ENCODE assay signal across 14 cellular contexts in genomic region chr17:1588781-1589585, GRCh38. TPM values are rescaled to one million over a fixed set of nuclear protein-coding genes. Genes with fewer than 3 reads are reported as not detected.
A peak's percentile ranks its signal among the peaks of the same experiment; 100 is the strongest.
DNase-seq lines count a peak whose midpoint lies in the region; ATAC-seq, FAIRE-seq and TF ChIP-seq lines count a peak whose summit lies in the region.
"Had no signal": no experiment of that assay in that cellular context is flagged by ENCODE, and none has a peak within 500 bp of the region (broad histone marks: within the 10 kb centered on the region; RNA-seq: fewer than 3 reads in every experiment).

No MANE protein-coding gene starts in this region.

- H3K9ac ChIP-seq in HUES48 (ENCODE audit: low read depth, low read length) (no peak overlapping the region), mesendoderm (ENCODE audit: low read length) (no peak overlapping the region)

- DNase-seq in A549 (ENCODE audit: low read depth in 1 of 2, low spot score in 1 of 2) (no peak), choroid plexus epithelial cell (ENCODE audit: low read depth) (peak; percentile 82), mesendoderm (no peak), NCI-H1048 (lab: John Stamatoyannopoulos, UW) (no peak)
- DNase-seq in activated naive CD4-positive, alpha-beta T cell treated with anti-CD3 and anti-CD28 coated beads, Interleukin-2, amount 50 U/mL, for 16 hours, result no peak
- DNase-seq: KG1 had no signal

- H3K27ac ChIP-seq in A549 (peak overlapping the region; percentile 76 to 84; a peak in 5 of 6 replicates), HUES48 (ENCODE audit: low read depth, low read length) (peak overlapping the region; percentile 33), mesendoderm (ENCODE audit: low read depth, low read length) (no peak overlapping the region)
- H3K27ac ChIP-seq: epithelial cell of prostate had no signal

- H2BK120ac ChIP-seq in mesendoderm (ENCODE audit: low read depth, low read length), result no peak overlapping the region

- H3K4me3 ChIP-seq in A549 (no peak overlapping the region), HUES48 (ENCODE audit: low read depth, low read length) (no peak overlapping the region), choroid plexus epithelial cell (ENCODE audit: low read depth, low read length) (no peak overlapping the region), mesendoderm (ENCODE audit: low read length) (no peak overlapping the region)
- H3K4me3 ChIP-seq: body of pancreas, uterus had no signal

- no peak overlapping the region for H2BK5ac ChIP-seq in mesendoderm (ENCODE audit: low read length)

- FAIRE-seq in A549 (lab: Jason Lieb, UNC), result no peak
- FAIRE-seq: islet of Langerhans had no signal

- H3K56ac ChIP-seq in mesendoderm (ENCODE audit: low read length), result peak overlapping the region; percentile 53

- H3K36me3 ChIP-seq in HUES48 (ENCODE audit: control insufficient read depth, insufficient read depth, low read length), result 0 out of 2 replicates have a peak, but pooled peaks cover 7% of the 10 kb centered on the region
- H3K36me3 ChIP-seq in mesendoderm (ENCODE audit: control insufficient read depth, insufficient read depth, low read length), result no peaks in the 10 kb centered on the region
- H3K36me3 ChIP-seq: uterus had no signal

- ATAC-seq in A549 (no peak), GM18858 (IDR thresholded peaks at IDR 0.05; ENCODE audit: unreplicated experiment) (no peak), HG03565 (IDR thresholded peaks at IDR 0.05; ENCODE audit: unreplicated experiment) (no peak)
- ATAC-seq: natural killer cell treated with Interleukin-12 subunit alpha and Interleukin-12 subunit beta and Interleukin-15 and Interleukin-18, amount 100 ng/mL, for 72 hours had no signal

- H2AK5ac ChIP-seq in mesendoderm (ENCODE audit: low read length), result peak overlapping the region; percentile 60

- no peak overlapping the region for H3K4ac ChIP-seq in mesendoderm (ENCODE audit: low read depth, low read length)

- no peaks in the 10 kb centered on the region for H3K27me3 ChIP-seq in HUES48 (ENCODE audit: control insufficient read depth, insufficient read depth, low read length)
- H3K27me3 ChIP-seq in mesendoderm (ENCODE audit: insufficient read depth, low read length, poor library complexity), result no peaks in the 10 kb centered on the region
- H3K27me3 ChIP-seq: body of pancreas, uterus had no signal

- no peak for TF ChIP-seq POLR2A in A549 (IDR thresholded peaks at IDR 0.05; ENCODE audit: low read length)

- no peaks in the 10 kb centered on the region for H3K79me1 ChIP-seq in mesendoderm (ENCODE audit: low read length)

- H3K4me1 ChIP-seq in A549 (peaks cover 42% of the 10 kb centered on the region), HUES48 (ENCODE audit: control insufficient read depth, insufficient read depth, low read length) (peaks cover 23% of the 10 kb centered on the region), mesendoderm (ENCODE audit: control insufficient read depth, low read depth, low read length) (peaks cover 5% of the 10 kb centered on the region)

- H3K9me3 ChIP-seq in A549 (no peaks in the 10 kb centered on the region), HUES48 (ENCODE audit: control insufficient read depth, insufficient read depth, low read length) (no peaks in the 10 kb centered on the region)
- H3K9me3 ChIP-seq: body of pancreas, uterus had no signal

- no peak overlapping the region for H3K18ac ChIP-seq in mesendoderm (ENCODE audit: low read length)

- TF ChIP-seq CTCF in A549 (IDR thresholded peaks at IDR 0.05) (no peak), choroid plexus epithelial cell (conservative IDR thresholded peaks at IDR 0.05; ENCODE audit: low read depth, low read length) (no peak)

- no peak overlapping the region for H2BK15ac ChIP-seq in mesendoderm (replicated peaks; ENCODE audit: low read depth)

- WGBS in A549 (ENCODE audit: missing lambda C conversion rate), result 92% methylated on average over 35 of the region's 35 CpGs
- WGBS in mesendoderm (ENCODE audit: extremely low coverage, insufficient coverage, low lambda C conversion rate), result no CpG with 5 or more reads among the region's 35 CpGs

- peak overlapping the region; percentile 18 for H3K23ac ChIP-seq in mesendoderm (ENCODE audit: low read length)

- no peaks in the 10 kb centered on the region for H3K79me2 ChIP-seq in mesendoderm (ENCODE audit: control insufficient read depth, insufficient read depth, low read length)

- H4K5ac ChIP-seq in mesendoderm (ENCODE audit: low read length), result no peak overlapping the region

- POLR2A ChIA-PET in A549 (lab: Yijun Ruan, JAX), result interaction anchor here (0.7 to 1.7 kb wide), 3 partner anchors 40 to 127 kb away, joined by 3 to 13 read pairs (median 3); partner anchors contain the start of gene SLC43A2

- CTCF ChIA-PET in A549 (lab: Yijun Ruan, JAX), result interaction anchor here (0.6 to 8.5 kb wide), 12 partner anchors 9 to 465 kb away, joined by 3 to 82 read pairs (median 6); partner anchors contain the start of genes RILP, SCARF1 and SLC43A2

- no peak overlapping the region for H4K8ac ChIP-seq in mesendoderm (ENCODE audit: low read depth, low read length)

- TF ChIP-seq EP300 in A549 (IDR thresholded peaks at IDR 0.05), result no peak

- peak overlapping the region; percentile 90 for H3K4me2 ChIP-seq in A549
- H3K4me2 ChIP-seq in mesendoderm (ENCODE audit: low read length), result no peak overlapping the region

- no peak for TF ChIP-seq RAD21 in A549 (conservative IDR thresholded peaks at IDR 0.05 in 1 of 2, IDR thresholded peaks at IDR 0.05 in 1 of 2)

TF ChIP-seq in A549, 52 proteins besides CTCF, POLR2A, EP300 and RAD21:
- TF ChIP-seq HOXB5 (CRISPR knock-in tag; IDR thresholded peaks at IDR 0.05) (no peak), MAFK (IDR thresholded peaks at IDR 0.05; ENCODE audit: partially characterized antibody) (peak; percentile 99)

RNA-seq across cellular contexts. Expression of gene PITPNA, which starts 26.4 kb away (rescaled TPM):
- polyA plus RNA-seq in A549 (2011; rRNA removed) (69.5 and 80.5 TPM in 2 replicates), A549 (2017; fragmentation: RNase III; extraction: RNeasy Plus Mini Kit Qiagen cat#74134 plus additional on column Dnase treatment) (47.0 to 50.7 TPM (median 48.5 TPM) in 3 replicates)
- 44.5 and 52.9 TPM in 2 replicates for polyA plus RNA-seq in A549 (2012; cell fraction: cytosol; rRNA removed)
- 33.1 and 52.2 TPM in 2 replicates for polyA plus RNA-seq in A549 (2012; cell fraction: nucleus; rRNA removed)
- 27.9 and 29.6 TPM in 2 replicates for polyA minus RNA-seq in A549 (2011; rRNA and poly(A)+ RNA removed)
- polyA plus RNA-seq in mesendoderm (2013, experiment 1 of 2), result 51.5 TPM
- 53.0 TPM for polyA plus RNA-seq in mesendoderm (2013, experiment 2 of 2)

RNA-seq across cellular contexts. Expression of gene SLC43A2, which starts 39.7 kb away (rescaled TPM):
- 6.0 and 7.0 TPM in 2 replicates for polyA plus RNA-seq in A549 (2011; rRNA removed)
- polyA plus RNA-seq in A549 (2012; cell fraction: cytosol; rRNA removed), result 7.6 and 11.8 TPM in 2 replicates
- polyA plus RNA-seq in A549 (2012; cell fraction: nucleus; rRNA removed), result 16.4 and 24.1 TPM in 2 replicates
- polyA plus RNA-seq in A549 (2017; fragmentation: RNase III; extraction: RNeasy Plus Mini Kit Qiagen cat#74134 plus additional on column Dnase treatment), result 3.5 to 6.0 TPM (median 5.3 TPM) in 3 replicates
- polyA minus RNA-seq in A549 (2011; rRNA and poly(A)+ RNA removed), result 15.3 and 15.9 TPM in 2 replicates
- 6.4 TPM for polyA plus RNA-seq in mesendoderm (2013, experiment 1 of 2)
- polyA plus RNA-seq in mesendoderm (2013, experiment 2 of 2), result 7.3 TPM

RNA-seq across cellular contexts. Expression of gene SCARF1, which starts 56.5 kb away (rescaled TPM):
- polyA plus RNA-seq in A549 (2011; rRNA removed) (0.09 TPM in 2 replicates), A549 (2017; fragmentation: RNase III; extraction: RNeasy Plus Mini Kit Qiagen cat#74134 plus additional on column Dnase treatment) (0.21 to 0.30 TPM (median 0.30 TPM) in 3 replicates)
- 0.11 and 0.14 TPM in 2 replicates for polyA plus RNA-seq in A549 (2012; cell fraction: cytosol; rRNA removed)
- polyA plus RNA-seq in A549 (2012; cell fraction: nucleus; rRNA removed), result 0.49 and 0.92 TPM in 2 replicates
- 0.15 TPM in 1 of 2 replicates, not detected in the other for polyA minus RNA-seq in A549 (2011; rRNA and poly(A)+ RNA removed)
- polyA plus RNA-seq in mesendoderm (2013, experiment 1 of 2), result 0.97 TPM
- 1.1 TPM for polyA plus RNA-seq in mesendoderm (2013, experiment 2 of 2)
